1 cellular context compared by ENCODE assay signal in genomic region chr2:144331652-144332355, GRCh38.
TF ChIP-seq lines count a peak whose summit lies in the region.

No MANE protein-coding gene starts in this region.

TF ChIP-seq in K562, 482 proteins besides CTCF, POLR2A, EP300 and RAD21 (continued from another document):
- TF ChIP-seq, protein P1, sequence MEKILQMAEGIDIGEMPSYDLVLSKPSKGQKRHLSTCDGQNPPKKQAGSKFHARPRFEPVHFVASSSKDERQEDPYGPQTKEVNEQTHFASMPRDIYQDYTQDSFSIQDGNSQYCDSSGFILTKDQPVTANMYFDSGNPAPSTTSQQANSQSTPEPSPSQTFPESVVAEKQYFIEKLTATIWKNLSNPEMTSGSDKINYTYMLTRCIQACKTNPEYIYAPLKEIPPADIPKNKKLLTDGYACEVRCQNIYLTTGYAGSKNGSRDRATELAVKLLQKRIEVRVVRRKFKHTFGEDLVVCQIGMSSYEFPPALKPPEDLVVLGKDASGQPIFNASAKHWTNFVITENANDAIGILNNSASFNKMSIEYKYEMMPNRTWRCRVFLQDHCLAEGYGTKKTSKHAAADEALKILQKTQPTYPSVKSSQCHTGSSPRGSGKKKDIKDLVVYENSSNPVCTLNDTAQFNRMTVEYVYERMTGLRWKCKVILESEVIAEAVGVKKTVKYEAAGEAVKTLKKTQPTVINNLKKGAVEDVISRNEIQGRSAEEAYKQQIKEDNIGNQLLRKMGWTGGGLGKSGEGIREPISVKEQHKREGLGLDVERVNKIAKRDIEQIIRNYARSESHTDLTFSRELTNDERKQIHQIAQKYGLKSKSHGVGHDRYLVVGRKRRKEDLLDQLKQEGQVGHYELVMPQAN (IDR thresholded peaks at IDR 0.05; ENCODE audit: borderline replicate concordance): peak; percentile 43; the same call in 1 of the 2 replicates
- TF ChIP-seq GTF2B (IDR thresholded peaks at IDR 0.05; ENCODE audit: extremely low read depth, insufficient read length): no peak
- TF ChIP-seq DNMT1 (IDR thresholded peaks at IDR 0.05): no peak
- no peak for TF ChIP-seq ZNF696 (CRISPR knock-in tag; conservative IDR thresholded peaks at IDR 0.05)
- TF ChIP-seq ZNF224 (CRISPR knock-in tag; IDR thresholded peaks at IDR 0.05): no peak
- TF ChIP-seq, protein P2, sequence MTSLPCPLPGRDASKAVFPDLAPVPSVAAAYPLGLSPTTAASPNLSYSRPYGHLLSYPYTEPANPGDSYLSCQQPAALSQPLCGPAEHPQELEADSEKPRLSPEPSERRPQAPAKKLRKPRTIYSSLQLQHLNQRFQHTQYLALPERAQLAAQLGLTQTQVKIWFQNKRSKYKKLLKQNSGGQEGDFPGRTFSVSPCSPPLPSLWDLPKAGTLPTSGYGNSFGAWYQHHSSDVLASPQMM (CRISPR knock-in tag; IDR thresholded peaks at IDR 0.05): no peak
- no peak for TF ChIP-seq ZNF121 (CRISPR knock-in tag; conservative IDR thresholded peaks at IDR 0.05)
- no peak; the same call in 1 of the 2 replicates for TF ChIP-seq ZNF41 (CRISPR knock-in tag; conservative IDR thresholded peaks at IDR 0.05)
- TF ChIP-seq, protein P3, sequence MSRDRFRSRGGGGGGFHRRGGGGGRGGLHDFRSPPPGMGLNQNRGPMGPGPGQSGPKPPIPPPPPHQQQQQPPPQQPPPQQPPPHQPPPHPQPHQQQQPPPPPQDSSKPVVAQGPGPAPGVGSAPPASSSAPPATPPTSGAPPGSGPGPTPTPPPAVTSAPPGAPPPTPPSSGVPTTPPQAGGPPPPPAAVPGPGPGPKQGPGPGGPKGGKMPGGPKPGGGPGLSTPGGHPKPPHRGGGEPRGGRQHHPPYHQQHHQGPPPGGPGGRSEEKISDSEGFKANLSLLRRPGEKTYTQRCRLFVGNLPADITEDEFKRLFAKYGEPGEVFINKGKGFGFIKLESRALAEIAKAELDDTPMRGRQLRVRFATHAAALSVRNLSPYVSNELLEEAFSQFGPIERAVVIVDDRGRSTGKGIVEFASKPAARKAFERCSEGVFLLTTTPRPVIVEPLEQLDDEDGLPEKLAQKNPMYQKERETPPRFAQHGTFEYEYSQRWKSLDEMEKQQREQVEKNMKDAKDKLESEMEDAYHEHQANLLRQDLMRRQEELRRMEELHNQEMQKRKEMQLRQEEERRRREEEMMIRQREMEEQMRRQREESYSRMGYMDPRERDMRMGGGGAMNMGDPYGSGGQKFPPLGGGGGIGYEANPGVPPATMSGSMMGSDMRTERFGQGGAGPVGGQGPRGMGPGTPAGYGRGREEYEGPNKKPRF (IDR thresholded peaks at IDR 0.05; ENCODE audit: low read depth, low read length): no peak
- TF ChIP-seq LARP7 (IDR thresholded peaks at IDR 0.05): 0 out of 2 replicates have a peak, but pooled peaks have one; percentile 27
- TF ChIP-seq ZNF668 (CRISPR knock-in tag; IDR thresholded peaks at IDR 0.05): no peak
- TF ChIP-seq MTF1 (CRISPR knock-in tag; IDR thresholded peaks at IDR 0.05; ENCODE audit: borderline replicate concordance): no peak
- TF ChIP-seq KLF16 (IDR thresholded peaks at IDR 0.05): no peak
- no peak for TF ChIP-seq CAMTA2 (CRISPR knock-in tag; conservative IDR thresholded peaks at IDR 0.05)
- TF ChIP-seq SAFB2 (IDR thresholded peaks at IDR 0.05; ENCODE audit: borderline replicate concordance, low read depth, low read length, severe bottlenecking): no peak
- no peak for TF ChIP-seq ZNF830 (CRISPR knock-in tag; IDR thresholded peaks at IDR 0.05)
- no peak for TF ChIP-seq BRD4 (IDR thresholded peaks at IDR 0.05)
- TF ChIP-seq, protein P4, sequence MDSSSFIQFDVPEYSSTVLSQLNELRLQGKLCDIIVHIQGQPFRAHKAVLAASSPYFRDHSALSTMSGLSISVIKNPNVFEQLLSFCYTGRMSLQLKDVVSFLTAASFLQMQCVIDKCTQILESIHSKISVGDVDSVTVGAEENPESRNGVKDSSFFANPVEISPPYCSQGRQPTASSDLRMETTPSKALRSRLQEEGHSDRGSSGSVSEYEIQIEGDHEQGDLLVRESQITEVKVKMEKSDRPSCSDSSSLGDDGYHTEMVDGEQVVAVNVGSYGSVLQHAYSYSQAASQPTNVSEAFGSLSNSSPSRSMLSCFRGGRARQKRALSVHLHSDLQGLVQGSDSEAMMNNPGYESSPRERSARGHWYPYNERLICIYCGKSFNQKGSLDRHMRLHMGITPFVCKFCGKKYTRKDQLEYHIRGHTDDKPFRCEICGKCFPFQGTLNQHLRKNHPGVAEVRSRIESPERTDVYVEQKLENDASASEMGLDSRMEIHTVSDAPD (CRISPR knock-in tag; IDR thresholded peaks at IDR 0.05): no peak
- TF ChIP-seq, protein P5, sequence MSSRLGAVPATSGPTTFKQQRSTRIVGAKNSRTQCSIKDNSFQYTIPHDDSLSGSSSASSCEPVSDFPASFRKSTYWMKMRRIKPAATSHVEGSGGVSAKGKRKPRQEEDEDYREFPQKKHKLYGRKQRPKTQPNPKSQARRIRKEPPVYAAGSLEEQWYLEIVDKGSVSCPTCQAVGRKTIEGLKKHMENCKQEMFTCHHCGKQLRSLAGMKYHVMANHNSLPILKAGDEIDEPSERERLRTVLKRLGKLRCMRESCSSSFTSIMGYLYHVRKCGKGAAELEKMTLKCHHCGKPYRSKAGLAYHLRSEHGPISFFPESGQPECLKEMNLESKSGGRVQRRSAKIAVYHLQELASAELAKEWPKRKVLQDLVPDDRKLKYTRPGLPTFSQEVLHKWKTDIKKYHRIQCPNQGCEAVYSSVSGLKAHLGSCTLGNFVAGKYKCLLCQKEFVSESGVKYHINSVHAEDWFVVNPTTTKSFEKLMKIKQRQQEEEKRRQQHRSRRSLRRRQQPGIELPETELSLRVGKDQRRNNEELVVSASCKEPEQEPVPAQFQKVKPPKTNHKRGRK (tag; IDR thresholded peaks at IDR 0.05): no peak
- no peak for TF ChIP-seq ZSCAN32 (CRISPR knock-in tag; IDR thresholded peaks at IDR 0.05)
- TF ChIP-seq ZNF449 (CRISPR knock-in tag; IDR thresholded peaks at IDR 0.05): no peak
- TF ChIP-seq NFXL1 (CRISPR knock-in tag; IDR thresholded peaks at IDR 0.05): no peak
- peak; percentile 82 for TF ChIP-seq RBFOX2 (IDR thresholded peaks at IDR 0.05; ENCODE audit: low read depth, low read length)
- TF ChIP-seq NR0B1 (IDR thresholded peaks at IDR 0.05; ENCODE audit: partially characterized antibody): no peak
- no peak for TF ChIP-seq RBM39 (optimal IDR thresholded peaks at IDR 0.05; ENCODE audit: low read depth, low read length)
- no peak for TF ChIP-seq CREB1 (IDR thresholded peaks at IDR 0.05)
- TF ChIP-seq CREB1 (CRISPR knock-in tag; IDR thresholded peaks at IDR 0.05): no peak
- TF ChIP-seq PHB (CRISPR knock-in tag; IDR thresholded peaks at IDR 0.05): no peak
- TF ChIP-seq KLF13 (tag; IDR thresholded peaks at IDR 0.05; ENCODE audit: borderline replicate concordance, low read depth): no peak
- TF ChIP-seq RREB1 (CRISPR knock-in tag; IDR thresholded peaks at IDR 0.05): no peak
- no peak for TF ChIP-seq ARHGAP35 (IDR thresholded peaks at IDR 0.05; ENCODE audit: partially characterized antibody)
- TF ChIP-seq MCM5 (IDR thresholded peaks at IDR 0.05; ENCODE audit: low read depth): no peak
- no peak for TF ChIP-seq COPS2 (conservative IDR thresholded peaks at IDR 0.05)
- no peak for TF ChIP-seq PTTG1 (tag; IDR thresholded peaks at IDR 0.05; ENCODE audit: low read depth)
- TF ChIP-seq ZNF699 (CRISPR knock-in tag; IDR thresholded peaks at IDR 0.05; ENCODE audit: insufficient replicate concordance): no peak
- TF ChIP-seq ZNF445 (CRISPR knock-in tag; IDR thresholded peaks at IDR 0.05; ENCODE audit: low read depth): no peak
TF ChIP-seq in K562: peak in this region for 104.
